ENCODE assay signal across 1 cellular context in the genomic region with DNA sequence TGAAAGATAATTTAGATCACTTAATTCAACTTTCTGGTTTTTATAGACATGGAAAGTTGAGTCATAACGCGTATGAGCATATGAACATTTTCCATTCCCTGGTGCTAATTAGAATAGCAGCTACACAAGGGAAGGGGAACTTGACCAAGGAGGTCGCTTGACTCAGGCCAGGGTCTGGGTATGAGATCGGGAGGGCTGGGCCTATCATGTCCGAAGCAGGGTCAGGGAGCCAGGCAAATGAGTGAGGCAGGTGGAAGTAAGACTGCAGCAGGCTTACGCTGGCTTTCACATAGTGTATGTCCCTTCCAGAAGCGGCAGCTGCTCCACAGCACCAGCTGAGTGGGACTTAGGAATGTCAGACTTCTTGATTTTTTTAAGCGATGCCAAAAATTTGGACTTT.
TF ChIP-seq lines count a peak whose summit lies in the region.

No MANE protein-coding gene starts in this region.

TF ChIP-seq in endothelial cell of umbilical vein, 7 proteins besides CTCF, POLR2A, EP300 and RAD21:
- TF ChIP-seq GATA2 (IDR thresholded peaks at IDR 0.05; ENCODE audit: insufficient read depth, insufficient read length, low read depth, low read length), result no peak
- no peak for TF ChIP-seq JUN (IDR thresholded peaks at IDR 0.05; ENCODE audit: borderline replicate concordance, insufficient read depth, insufficient read length, low read depth)
- TF ChIP-seq FOS (IDR thresholded peaks at IDR 0.05; ENCODE audit: borderline replicate concordance, insufficient read depth, low read length), result no peak
- no peak for TF ChIP-seq POLR2AphosphoS5 (IDR thresholded peaks at IDR 0.05; ENCODE audit: insufficient read depth, low read depth, low read length)
- TF ChIP-seq, protein P1, sequence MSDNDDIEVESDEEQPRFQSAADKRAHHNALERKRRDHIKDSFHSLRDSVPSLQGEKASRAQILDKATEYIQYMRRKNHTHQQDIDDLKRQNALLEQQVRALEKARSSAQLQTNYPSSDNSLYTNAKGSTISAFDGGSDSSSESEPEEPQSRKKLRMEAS (IDR thresholded peaks at IDR 0.05; ENCODE audit: insufficient read depth, insufficient read length), result no peak
- no peak for TF ChIP-seq EZH2 (IDR thresholded peaks at IDR 0.05; ENCODE audit: borderline replicate concordance, low read depth, low read length, severe bottlenecking)
- TF ChIP-seq MYC (IDR thresholded peaks at IDR 0.05; ENCODE audit: low read depth, low read length), result no peak
TF ChIP-seq in endothelial cell of umbilical vein: peak in this region for 0.
